Comparison of ENCODE assay signal across 19 cellular contexts in genomic region chr2:119207447-119207846, GRCh38. TPM values are rescaled to one million over a fixed set of nuclear protein-coding genes. Genes with fewer than 3 reads are reported as not detected.
DNase-seq lines count a peak whose midpoint lies in the region; ATAC-seq, FAIRE-seq and TF ChIP-seq lines count a peak whose summit lies in the region.
"Had no signal": no experiment of that assay in that cellular context is flagged by ENCODE, and none has a peak within 500 bp of the region (broad histone marks: within the 10 kb centered on the region; RNA-seq: fewer than 3 reads in every experiment).

No MANE protein-coding gene starts in this region.

- no peak overlapping the region for H2AFZ ChIP-seq in mammary epithelial cell (ENCODE audit: low read depth, low read length)
- no peak overlapping the region for H2AFZ ChIP-seq in H1 (ENCODE audit: low read length)

- no peak overlapping the region for H3K14ac ChIP-seq in H1 (ENCODE audit: insufficient read length)

- no peak overlapping the region for H2AK5ac ChIP-seq in H1 (ENCODE audit: low read depth, low read length)

- no peak for TF ChIP-seq EP300 in H1 (IDR thresholded peaks at IDR 0.05; ENCODE audit: borderline replicate concordance in 1 of 2, low read depth in 2 of 2, low read length in 2 of 2)

- H3K4me2 ChIP-seq in mammary epithelial cell (ENCODE audit: insufficient read depth, low read depth, low read length) (no peak overlapping the region), H1 (ENCODE audit: insufficient read depth in 1 of 2, low read depth in 2 of 2, low read length in 2 of 2) (no peak overlapping the region)
- H3K4me2 ChIP-seq: A549 had no signal

- H4K20me1 ChIP-seq in mammary epithelial cell (ENCODE audit: insufficient read depth, low read length) (no peaks in the 10 kb centered on the region), H1 (replicated peaks in 1 of 2; ENCODE audit: control insufficient read depth in 1 of 2, insufficient read depth in 2 of 2, low read length in 2 of 2) (no peaks in the 10 kb centered on the region)

- no peak overlapping the region for H3K4me3 Mint-ChIP-seq in CD4-positive, alpha-beta T cell
- H3K4me3 Mint-ChIP-seq: CD8-positive, alpha-beta T cell; HFFc6 had no signal

- peak overlapping the region; percentile 29; the same call in 1 of the 2 replicates for H2BK12ac ChIP-seq in H1 (ENCODE audit: low read depth, low read length)

- POLR2A ChIA-PET in H1 (lab: Charles Lee; ENCODE audit: partially characterized antibody), result interaction anchor here (2.4 kb wide), 1 partner anchor 11 kb away, joined by 11 read pairs; no protein-coding TSS in a partner anchor
- POLR2A ChIA-PET in CD4-positive, alpha-beta T cell (lab: Charles Lee), result no interaction called here

- TF ChIP-seq CTCF in mammary epithelial cell (conservative IDR thresholded peaks at IDR 0.05 in 1 of 2, IDR thresholded peaks at IDR 0.05 in 1 of 2; ENCODE audit: extremely low read depth in 1 of 2, insufficient read depth in 1 of 2, low read depth in 1 of 2, low read length in 2 of 2), result no peak
- no peak for TF ChIP-seq CTCF in breast epithelium (IDR thresholded peaks at IDR 0.05)
- TF ChIP-seq CTCF in H1 (IDR thresholded peaks at IDR 0.05; ENCODE audit: control extremely low read depth in 1 of 3, insufficient read depth in 1 of 3, low read depth in 1 of 3, low read length in 3 of 3), result no peak
- TF ChIP-seq CTCF in testis (IDR thresholded peaks at IDR 0.05), result no peak
- TF ChIP-seq CTCF in CD4-positive, alpha-beta T cell (IDR thresholded peaks at IDR 0.05), result no peak

- intact Hi-C loops in mammary epithelial cell (cut with micrococcal nuclease), result no loop called here
- intact Hi-C loops in breast epithelium (cut with DNase I; ENCODE audit: low total_unique reads), result loop anchor here (5.0 kb wide), 1 partner anchor 35 kb away; no protein-coding TSS in a partner anchor
- intact Hi-C loops in testis (cut with DNase I; ENCODE audit: low total_unique reads), result no loop called here
- intact Hi-C loops in CD4-positive, alpha-beta T cell (cut with DNase I, micrococcal nuclease), result no loop called here

- H3K23me2 ChIP-seq in H1 (ENCODE audit: low read depth, low read length), result no peaks in the 10 kb centered on the region; the same call in 1 of the 2 replicates

- no peak for TF ChIP-seq RAD21 in H1 (IDR thresholded peaks at IDR 0.05 in 1 of 2, conservative IDR thresholded peaks at IDR 0.05 in 1 of 2; ENCODE audit: low read depth in 2 of 2, low read length in 2 of 2)

- H3K27ac ChIP-seq in mammary epithelial cell (ENCODE audit: insufficient read depth, low read depth, low read length) (no peak overlapping the region), breast epithelium (no peak overlapping the region), H1 (ENCODE audit: low read depth, low read length) (no peak overlapping the region), testis (no peak overlapping the region)
- H3K27ac ChIP-seq in CD4-positive, alpha-beta T cell (ENCODE audit: low read depth, low read length), result no peak overlapping the region
- H3K27ac ChIP-seq: C4-2B had no signal

- H4K5ac ChIP-seq in H1 (ENCODE audit: insufficient read length, low read depth, low read length), result no peak overlapping the region

- no peak overlapping the region for H2BK5ac ChIP-seq in H1 (ENCODE audit: low read depth, low read length)

- H2BK20ac ChIP-seq in H1 (ENCODE audit: low read length), result no peak overlapping the region

- in situ Hi-C loops in mammary epithelial cell (cut with MboI; ENCODE audit: low sequenced_read_pairs in 2 of 2), result no loop called here

- H3K18ac ChIP-seq in H1 (ENCODE audit: extremely low read depth, low read length), result no peak overlapping the region

- no peak overlapping the region for H3K27ac Mint-ChIP-seq in CD4-positive, alpha-beta T cell
- H3K27ac Mint-ChIP-seq: CD8-positive, alpha-beta T cell; HFFc6 had no signal

- H3K9ac ChIP-seq in mammary epithelial cell (ENCODE audit: insufficient read depth, low read length) (no peak overlapping the region), H1 (replicated peaks in 1 of 4; ENCODE audit: extremely low read depth in 1 of 4, low read depth in 3 of 4, low read length in 3 of 4) (no peak overlapping the region)

- no peak overlapping the region for H3K56ac ChIP-seq in H1 (replicated peaks; ENCODE audit: insufficient read length, low read depth, low read length)

- no peak overlapping the region for H3K4me3 ChIP-seq in mammary epithelial cell (replicated peaks in 1 of 3; ENCODE audit: insufficient read depth in 1 of 3, low read depth in 2 of 3, low read length in 3 of 3)
- no peak overlapping the region for H3K4me3 ChIP-seq in breast epithelium
- no peak overlapping the region for H3K4me3 ChIP-seq in H1 (ENCODE audit: extremely low read depth in 1 of 4, insufficient read depth in 2 of 4, low read depth in 3 of 4, low read length in 4 of 4)
- H3K4me3 ChIP-seq in testis, result no peak overlapping the region
- H3K4me3 ChIP-seq: A549 had no signal

- H3K27me3 Mint-ChIP-seq in CD4-positive, alpha-beta T cell, result peaks cover 4% of the 10 kb centered on the region

- peaks cover 40% of the 10 kb centered on the region for H3K4me1 ChIP-seq in mammary epithelial cell (ENCODE audit: insufficient read depth, low read length)
- H3K4me1 ChIP-seq in breast epithelium, result peaks cover 0 to 7% of the 10 kb centered on the region in 2 donors
- H3K4me1 ChIP-seq in H1 (replicated peaks in 1 of 4; ENCODE audit: control insufficient read depth in 3 of 4, insufficient read depth in 4 of 4, low read length in 3 of 4), result peaks cover 0 to 4% (median 0%) of the 10 kb centered on the region in 4 experiments; a peak in 2 of 7 replicates
- no peaks in the 10 kb centered on the region for H3K4me1 ChIP-seq in testis
- H3K4me1 ChIP-seq: BE2C had no signal

- dilution Hi-C loops in mammary epithelial cell (cut with HindIII; ENCODE audit: low sequenced_read_pairs), result no loop called here

- no peak overlapping the region for H2BK120ac ChIP-seq in H1 (replicated peaks; ENCODE audit: low read depth, low read length)

- no peaks in the 10 kb centered on the region for H3K79me1 ChIP-seq in H1 (ENCODE audit: low read depth, low read length)

- FAIRE-seq in H1 (lab: Jason Lieb, UNC), result no peak
- peak; percentile 17 for FAIRE-seq in urothelium cell line (lab: Jason Lieb, UNC)
- FAIRE-seq: A549, D721Med had no signal

- H2BK15ac ChIP-seq in H1 (ENCODE audit: low read length), result 0 out of 2 replicates have a peak overlapping the region, but pooled peaks have one; percentile 31

- BruUV-seq in mammary epithelial cell (replicated peaks; lab: Mats Ljungman, UMichigan), result no TSS peak

- H3K23ac ChIP-seq in H1 (ENCODE audit: insufficient read length), result no peak overlapping the region

- no peaks in the 10 kb centered on the region for H3K4me1 Mint-ChIP-seq in CD4-positive, alpha-beta T cell (ENCODE audit: low read depth)

- DNase-seq in mammary epithelial cell (peak; percentile 23), breast epithelium (ENCODE audit: low spot score in 2 of 2) (no peak), H1 (ENCODE audit: low read depth in 1 of 2, low spot score in 2 of 2) (no peak), myocyte (ENCODE audit: low read depth) (peak; percentile 75), urothelium cell line (ENCODE audit: low spot score) (no peak), testis (no peak)
- DNase-seq in CD4-positive, alpha-beta T cell, result no peak
- DNase-seq: BE2C; CD8-positive, alpha-beta T cell; COR-L47; DMS153; GF-D8; HCEC 1CT; HFFc6 had no signal

- H3K9me3 ChIP-seq in mammary epithelial cell (replicated peaks; ENCODE audit: insufficient read depth, low read length) (no peaks in the 10 kb centered on the region), breast epithelium (no peaks in the 10 kb centered on the region), H1 (ENCODE audit: insufficient read depth in 2 of 2, low read depth in 1 of 2, low read length in 1 of 2) (no peaks in the 10 kb centered on the region), testis (no peaks in the 10 kb centered on the region)
- no peaks in the 10 kb centered on the region for H3K9me3 ChIP-seq in CD4-positive, alpha-beta T cell (ENCODE audit: control insufficient read depth, low read length)
- H3K9me3 ChIP-seq: A549, BE2C had no signal

- TF ChIP-seq POLR2A in breast epithelium (IDR thresholded peaks at IDR 0.05), result no peak
- no peak for TF ChIP-seq POLR2A in H1 (IDR thresholded peaks at IDR 0.05; ENCODE audit: control extremely low read depth in 1 of 2, low read depth in 2 of 2, low read length in 2 of 2)
- no peak for TF ChIP-seq POLR2A in testis (IDR thresholded peaks at IDR 0.05)

- H3K9me3 Mint-ChIP-seq in CD4-positive, alpha-beta T cell, result no peaks in the 10 kb centered on the region
- H3K9me3 Mint-ChIP-seq: CD8-positive, alpha-beta T cell; HFFc6 had no signal

- CTCF ChIA-PET in mammary epithelial cell (lab: Charles Lee; ENCODE audit: low non-redundant PET), result interaction anchor here (0.6 kb wide), 1 partner anchor 297 kb away, joined by 5 read pairs; no protein-coding TSS in a partner anchor
- CTCF ChIA-PET in H1 (lab: Charles Lee; ENCODE audit: partially characterized antibody), result interaction anchor here (1.0 to 3.0 kb wide), 5 partner anchors 9 to 57 kb away, joined by 3 to 6 read pairs (median 4); no protein-coding TSS in a partner anchor
- CTCF ChIA-PET in CD4-positive, alpha-beta T cell (lab: Charles Lee), result no interaction called here

- H4K8ac ChIP-seq in H1 (ENCODE audit: extremely low read depth, insufficient read depth, low read length), result no peak overlapping the region

- no peak overlapping the region for H4K91ac ChIP-seq in H1 (replicated peaks; ENCODE audit: insufficient read length, low read length)

- WGBS in mammary epithelial cell (ENCODE audit: low coverage, missing lambda C conversion rate), result 100% methylated on average over 2 of the region's 2 CpGs
- 90% methylated on average over 2 of the region's 2 CpGs; no CpG with 5 or more reads in 1 of the 2 experiments for WGBS in H1 (ENCODE audit: extremely low coverage in 1 of 2, insufficient coverage in 1 of 2, insufficient read length in 1 of 2, insufficient replicate concordance in 2 of 2, low coverage in 1 of 2, low lambda C conversion rate in 2 of 2, missing lambda C conversion rate in 1 of 2), 2 experiments
- 52 to 83% methylated on average over 2 of the region's 2 CpGs for WGBS in testis, 2 donors

- H3K27me3 ChIP-seq in mammary epithelial cell (ENCODE audit: insufficient read depth, low read length) (no peaks in the 10 kb centered on the region), breast epithelium (no peaks in the 10 kb centered on the region), H1 (replicated peaks in 1 of 4; ENCODE audit: control insufficient read depth in 3 of 4, extremely low read depth in 1 of 4, insufficient read depth in 3 of 4, low read length in 3 of 4) (no peaks in the 10 kb centered on the region; a peak in 1 of 7 replicates), testis (no peaks in the 10 kb centered on the region)
- no peaks in the 10 kb centered on the region for H3K27me3 ChIP-seq in CD4-positive, alpha-beta T cell (ENCODE audit: control insufficient read depth, insufficient read depth, low read length)
- H3K27me3 ChIP-seq: BE2C had no signal

- H3K36me3 ChIP-seq in mammary epithelial cell (ENCODE audit: insufficient read depth, low read length), result no peaks in the 10 kb centered on the region
- H3K36me3 ChIP-seq in breast epithelium, result no peaks in the 10 kb centered on the region
- no peaks in the 10 kb centered on the region for H3K36me3 ChIP-seq in H1 (ENCODE audit: control insufficient read depth in 2 of 4, insufficient read depth in 4 of 4, low read length in 3 of 4)
- no peaks in the 10 kb centered on the region for H3K36me3 ChIP-seq in testis (ENCODE audit: low read depth, missing control alignments)
- H3K36me3 ChIP-seq: BE2C had no signal

- no peaks in the 10 kb centered on the region for H3K36me3 Mint-ChIP-seq in CD4-positive, alpha-beta T cell (ENCODE audit: low read depth)
- H3K36me3 Mint-ChIP-seq: CD8-positive, alpha-beta T cell had no signal

- ATAC-seq in CD4-positive, alpha-beta T cell (ENCODE audit: poor library complexity), result no peak
- ATAC-seq: A549; CD8-positive, alpha-beta T cell had no signal

- H3K4ac ChIP-seq in H1 (replicated peaks; ENCODE audit: insufficient read length, low read depth, low read length), result no peak overlapping the region

- H3K79me2 ChIP-seq in mammary epithelial cell (ENCODE audit: insufficient read depth, low read length), result no peaks in the 10 kb centered on the region
- H3K79me2 ChIP-seq in H1 (ENCODE audit: control insufficient read depth in 1 of 2, insufficient read depth in 2 of 2, low read length in 2 of 2), result no peaks in the 10 kb centered on the region

RNA-seq across cellular contexts. Expression of gene STEAP3, which starts 16.2 kb away (rescaled TPM):
- total RNA-seq in mammary epithelial cell (10 to 100 TPM; 28.8 to 35.2 TPM), breast epithelium (10 to 100 TPM; 11.2 to 52.2 (median 49.8) TPM), myocyte (60.7 and 75.7 TPM in 2 replicates), testis (10 to 100 TPM in 1 of 2 donors, 1 to 10 TPM in 1; 5.1 to 11.9 TPM)
- polyA plus RNA-seq in mammary epithelial cell (42.2 TPM), H1 (2011; rRNA removed) (27.9 and 40.1 TPM in 2 replicates), testis (ENCODE audit: insufficient read depth, low read depth, low replicate concordance) (5.6 TPM)
- 39.5 TPM for polyA minus RNA-seq in mammary epithelial cell
- 21.7 and 22.2 TPM in 2 replicates for total RNA-seq in H1 (2021; fragmentation: NEBNext Ultra II Directional; extraction: Animal tissue kit (Norgen Biotek cat#: 25700))
- polyA plus RNA-seq in H1 (2011; cell fraction: cytosol; rRNA removed), result 18.9 TPM
- polyA plus RNA-seq in H1 (2011; cell fraction: nucleus; rRNA removed), result 37.7 TPM
- 18.7 to 23.4 TPM (median 21.9 TPM) in 4 replicates for polyA plus RNA-seq in H1 (2012, experiment 1 of 2)
- 19.4 TPM for polyA plus RNA-seq in H1 (2012, experiment 2 of 2)
- 25.2 TPM for polyA plus RNA-seq in H1 (2013, experiment 1 of 2)
- polyA plus RNA-seq in H1 (2013, experiment 2 of 2), result 25.2 TPM
- polyA minus RNA-seq in H1 (2011; rRNA and poly(A)+ RNA removed), result 21.9 and 35.2 TPM in 2 replicates
- polyA minus RNA-seq in H1 (2011; cell fraction: cytosol; rRNA and poly(A)+ RNA removed), result 23.3 TPM
- 23.5 TPM for polyA minus RNA-seq in H1 (2011; cell fraction: nucleus; rRNA and poly(A)+ RNA removed)
- 81.7 TPM for polyA plus RNA-seq in myocyte (2012)
- not detected for total RNA-seq in CD4-positive, alpha-beta T cell
- total RNA-seq: CD8-positive, alpha-beta T cell had no signal

RNA-seq across cellular contexts. Expression of gene C1QL2, which starts 48.9 kb away (rescaled TPM):
- total RNA-seq in mammary epithelial cell (not detected), breast epithelium (under 1 TPM in 2 of 3 donors, not detected in 1; 0.15 to 0.66 TPM), myocyte (0.27 and 0.68 TPM in 2 replicates), testis (1 to 10 TPM in 1 of 2 donors, under 1 TPM in 1; 0.55 to 1.2 TPM)
- polyA plus RNA-seq in mammary epithelial cell (not detected), H1 (2011; rRNA removed) (0.80 and 1.3 TPM in 2 replicates), testis (ENCODE audit: insufficient read depth, low read depth, low replicate concordance) (not detected)
- not detected for polyA minus RNA-seq in mammary epithelial cell
- total RNA-seq in H1 (2021; fragmentation: NEBNext Ultra II Directional; extraction: Animal tissue kit (Norgen Biotek cat#: 25700)), result 0.88 and 1.1 TPM in 2 replicates
- 0.87 TPM for polyA plus RNA-seq in H1 (2011; cell fraction: cytosol; rRNA removed)
- polyA plus RNA-seq in H1 (2011; cell fraction: nucleus; rRNA removed), result 1.2 TPM
- polyA plus RNA-seq in H1 (2012, experiment 1 of 2), result 0.77 to 1.2 TPM (median 0.99 TPM) in 4 replicates
- 1.0 TPM for polyA plus RNA-seq in H1 (2012, experiment 2 of 2)
- 0.41 TPM for polyA plus RNA-seq in H1 (2013, experiment 1 of 2)
- polyA plus RNA-seq in H1 (2013, experiment 2 of 2), result 0.33 TPM
- 0.10 and 0.25 TPM in 2 replicates for polyA minus RNA-seq in H1 (2011; rRNA and poly(A)+ RNA removed)
- polyA minus RNA-seq in H1 (2011; cell fraction: cytosol; rRNA and poly(A)+ RNA removed), result 0.73 TPM
- 0.70 TPM for polyA minus RNA-seq in H1 (2011; cell fraction: nucleus; rRNA and poly(A)+ RNA removed)
- polyA plus RNA-seq in myocyte (2012), result 0.05 TPM
- not detected for total RNA-seq in CD4-positive, alpha-beta T cell
- total RNA-seq: CD8-positive, alpha-beta T cell; H4; HFFc6 had no signal
- polyA plus RNA-seq: A549, AG04450 had no signal

Comparison
In these comparisons a context has a peak if more than half of its experiments do, and no peak if none do; other contexts are left out.
1. DNase-seq: peak in mammary epithelial cell (single experiment) and myocyte (single experiment); none in breast epithelium (0 of 2), H1 (0 of 2), urothelium cell line (single experiment), testis (single experiment) and CD4-positive, alpha-beta T cell (0 of 10).
2. RNA of gene STEAP3, which starts 16.2 kb away (total RNA-seq): 60.7 to 75.7 TPM in myocyte, 11.2 to 52.2 TPM in breast epithelium, 28.8 to 35.2 TPM in mammary epithelial cell, 21.7 to 22.2 TPM in H1 and 5.1 to 11.9 TPM in testis; not detected in CD4-positive, alpha-beta T cell; every median in the first group is over 4 times any median in the second.